In genomic region chr11:34609850-34610249, GRCh38 we compare ENCODE assay signal across 29 cellular contexts. TPM values are rescaled to one million over a fixed set of nuclear protein-coding genes. Genes with fewer than 3 reads are reported as not detected.
DNase-seq lines count a peak whose midpoint lies in the region; ATAC-seq, FAIRE-seq and TF ChIP-seq lines count a peak whose summit lies in the region.
"Had no signal": no experiment of that assay in that cellular context is flagged by ENCODE, and none has a peak within 500 bp of the region (broad histone marks: within the 10 kb centered on the region; RNA-seq: fewer than 3 reads in every experiment).

No MANE protein-coding gene starts in this region.

- no peak for ATAC-seq in GM18867 (IDR thresholded peaks at IDR 0.05; ENCODE audit: unreplicated experiment)
- ATAC-seq in HG03457 (IDR thresholded peaks at IDR 0.05; ENCODE audit: unreplicated experiment), result no peak
- ATAC-seq in HG03039 (IDR thresholded peaks at IDR 0.05; ENCODE audit: unreplicated experiment), result no peak
- ATAC-seq: GM12878, heart left ventricle, upper lobe of right lung had no signal

- H3K4me1 Mint-ChIP-seq in Calu3 (ENCODE audit: low read depth, unreplicated experiment), result peaks cover 48% of the 10 kb centered on the region
- peaks cover 78% of the 10 kb centered on the region for H3K4me1 Mint-ChIP-seq in dendritic cell treated with granulocyte-macrophage colony-stimulating factor and Interleukin-4, amounts not matched to agents 40 ng/mL and 50 ng/mL, for 4 days (ENCODE audit: low read depth)
- H3K4me1 Mint-ChIP-seq: neural crest cell had no signal

- intact Hi-C loops in Calu3 (cut with micrococcal nuclease; ENCODE audit: unreplicated experiment), result no loop called here
- intact Hi-C loops in dendritic cell treated with granulocyte-macrophage colony-stimulating factor and Interleukin-4, amounts not matched to agents 40 ng/mL and 50 ng/mL, for 4 days (cut with micrococcal nuclease), result loop anchor here (5.0 kb wide), 1 partner anchor 42 kb away; no protein-coding TSS in a partner anchor

- no peak for FAIRE-seq in RCC 7860 (lab: Jason Lieb, UNC)
- FAIRE-seq: GM12878 had no signal

- no peaks in the 10 kb centered on the region for H3K36me3 Mint-ChIP-seq in Calu3 (ENCODE audit: insufficient read depth, unreplicated experiment)
- H3K36me3 Mint-ChIP-seq in dendritic cell treated with granulocyte-macrophage colony-stimulating factor and Interleukin-4, amounts not matched to agents 40 ng/mL and 50 ng/mL, for 4 days (ENCODE audit: low read depth), result peaks cover 7% of the 10 kb centered on the region
- H3K36me3 Mint-ChIP-seq: activated naive CD8-positive, alpha-beta T cell had no signal

- no peaks in the 10 kb centered on the region for H3K27me3 Mint-ChIP-seq in Calu3 (ENCODE audit: unreplicated experiment)
- H3K27me3 Mint-ChIP-seq in dendritic cell treated with granulocyte-macrophage colony-stimulating factor and Interleukin-4, amounts not matched to agents 40 ng/mL and 50 ng/mL, for 4 days, result no peaks in the 10 kb centered on the region

- no peak for DNase-seq in Calu3
- peak; percentile 19 for DNase-seq in RCC 7860 (ENCODE audit: low spot score)
- DNase-seq in kidney glomerular epithelial cell (lab: John Stamatoyannopoulos, UW), result peak; percentile 40
- DNase-seq in SIG-M5 treated with dmso at 0.1 percent for 504 hours (lab: John Stamatoyannopoulos, UW; ENCODE audit: unreplicated experiment), result no peak
- DNase-seq: activated CD4-positive, alpha-beta T cell treated with anti-CD3 and anti-CD28 coated beads for 4 hours; activated T-cell treated with anti-CD3 and anti-CD28 coated beads for 4 hours; aorta; COR-L47; DMS79 treated with DMSO at 0.1 percent for 48 hours; heart left ventricle; HFFc6; left cardiac atrium; NCI-H1105 treated with DMSO at 0.1 percent for 48 hours; NCI-H1930; NCI-H774; Right ventricle myocardium superior; sigmoid colon; stimulated activated naive CD4-positive, alpha-beta T cell; upper lobe of right lung had no signal

- CTCF ChIA-PET in Calu3 (lab: Charles Lee), result interaction anchor here (1.1 to 2.2 kb wide), 2 partner anchors 9 to 45 kb away, joined by 3 to 6 read pairs; no protein-coding TSS in a partner anchor

- no peak for TF ChIP-seq CTCF in Calu3 (IDR thresholded peaks at IDR 0.05; ENCODE audit: unreplicated experiment)

- H3K4me3 Mint-ChIP-seq in Calu3 (ENCODE audit: low read depth, unreplicated experiment), result no peak overlapping the region
- no peak overlapping the region for H3K4me3 Mint-ChIP-seq in dendritic cell treated with granulocyte-macrophage colony-stimulating factor and Interleukin-4, amounts not matched to agents 40 ng/mL and 50 ng/mL, for 4 days
- H3K4me3 Mint-ChIP-seq: activated naive CD8-positive, alpha-beta T cell; central memory CD8-positive, alpha-beta T cell; HFFc6; neural crest cell; T-helper 2 cell treated with Interferon-gamma antibody and Interleukin-4, amounts not matched to agents 5 μg/mL and 100 μg/mL, for 36 hours had no signal

- BruUV-seq in Calu3 (replicated peaks; lab: Mats Ljungman, UMichigan), result no TSS peak

- peak overlapping the region; percentile 40 for H3K27ac Mint-ChIP-seq in Calu3 (ENCODE audit: unreplicated experiment)
- H3K27ac Mint-ChIP-seq in dendritic cell treated with granulocyte-macrophage colony-stimulating factor and Interleukin-4, amounts not matched to agents 40 ng/mL and 50 ng/mL, for 4 days, result peak overlapping the region; percentile 71
- H3K27ac Mint-ChIP-seq: activated naive CD8-positive, alpha-beta T cell; HFFc6; T-helper 2 cell treated with Interferon-gamma antibody and Interleukin-4, amounts not matched to agents 5 μg/mL and 100 μg/mL, for 36 hours had no signal

- no peaks in the 10 kb centered on the region for H3K9me3 Mint-ChIP-seq in Calu3 (ENCODE audit: low read depth, unreplicated experiment)
- H3K9me3 Mint-ChIP-seq in dendritic cell treated with granulocyte-macrophage colony-stimulating factor and Interleukin-4, amounts not matched to agents 40 ng/mL and 50 ng/mL, for 4 days, result peaks cover 12% of the 10 kb centered on the region
- H3K9me3 Mint-ChIP-seq: central memory CD8-positive, alpha-beta T cell; HFFc6; neural crest cell; T-helper 2 cell treated with Interferon-gamma antibody and Interleukin-4, amounts not matched to agents 5 μg/mL and 100 μg/mL, for 36 hours had no signal

RNA-seq across cellular contexts. Expression of gene EHF, which starts 11.0 kb away (rescaled TPM):
- 286 and 299 TPM in 2 replicates for total RNA-seq in Calu3 (2022)
- total RNA-seq: dermis microvascular lymphatic vessel endothelial cell, neural crest cell had no signal

Comparison
In these comparisons a context has a peak if more than half of its experiments do, and no peak if none do; other contexts are left out.
1. DNase-seq: peak in RCC 7860 (single experiment) and kidney glomerular epithelial cell (single experiment); none in Calu3 (single experiment) and SIG-M5 treated with dmso at 0.1 percent for 504 hours (single experiment).